29 cellular contexts compared by ENCODE assay signal in genomic region chr5:42543774-42544173, GRCh38.
"Had no signal": no experiment of that assay in that cellular context is flagged by ENCODE, and none has a peak within 500 bp of the region (broad histone marks: within the 10 kb centered on the region; RNA-seq: fewer than 3 reads in every experiment).

No MANE protein-coding gene starts in this region.

- H3K27me3 ChIP-seq: ascending aorta, brain microvascular endothelial cell, breast epithelium had no signal

- FAIRE-seq: TTC549 had no signal

- DNase-seq: activated B cell treated with CpG ODN at 0.5 μM for 24 hours; activated CD4-positive, alpha-beta memory T cell treated with anti-CD3 and anti-CD28 coated beads, Interleukin-2, amount 10 ng/mL, durations not matched to agents 7 days and 5 days; activated CD4-positive, alpha-beta T cell treated with anti-CD3 and anti-CD28 coated beads for 4 hours; activated CD4-positive, alpha-beta T cell treated with anti-CD3 and anti-CD28 coated beads, Interleukin-2, amount 10 ng/mL, durations not matched to agents 7 days and 5 days; activated CD4-positive, alpha-beta T cell treated with anti-CD3 and anti-CD28 coated beads, Interleukin-2, amount 50 U/mL, for 48 hours; activated CD4-positive, CD25-positive, alpha-beta regulatory T cell treated with anti-CD3 and anti-CD28 coated beads, Interleukin-2, amount 50 U/mL, for 72 hours; activated CD8-positive, alpha-beta memory T cell treated with anti-CD3 and anti-CD28 coated beads for 24 hours; activated CD8-positive, alpha-beta memory T cell treated with anti-CD3 and anti-CD28 coated beads, Interleukin-2, amount 10 ng/mL, durations not matched to agents 7 days and 5 days; activated CD8-positive, alpha-beta memory T cell treated with anti-CD3 and anti-CD28 coated beads, Interleukin-2, amount 50 U/mL, for 48 hours; activated CD8-positive, alpha-beta T cell treated with anti-CD3 and anti-CD28 coated beads, Interleukin-2, amount 10 ng/mL, durations not matched to agents 7 days and 5 days; activated effector memory CD4-positive, alpha-beta T cell treated with Interleukin-2 at 50 U/mL for 16 hours; activated gamma-delta T cell; activated naive CD4-positive, alpha-beta T cell treated with anti-CD3 and anti-CD28 coated beads, Interleukin-2, amount 10 ng/mL, durations not matched to agents 7 days and 5 days; activated naive CD4-positive, alpha-beta T cell treated with Interleukin-2 at 50 U/mL for 16 hours; activated naive CD8-positive, alpha-beta T cell treated with anti-CD3 and anti-CD28 coated beads, Interleukin-2, amount 10 ng/mL, durations not matched to agents 7 days and 5 days; activated naive CD8-positive, alpha-beta T cell treated with anti-CD3 and anti-CD28 coated beads, Interleukin-2, amount 50 U/mL, for 24 hours; activated T-cell treated with anti-CD3 and anti-CD28 coated beads, Interleukin-2, amount 50 U/mL, for 24 hours; activated T-cell treated with anti-CD3 and anti-CD28 coated beads, Interleukin-2, amount 50 U/mL, for 48 hours; amygdala; anterior cingulate cortex; brain microvascular endothelial cell; central memory CD4-positive, alpha-beta T cell; T-cell; T-helper 17 cell; T1000 had no signal

- ATAC-seq: activated CD8-positive, alpha-beta memory T cell treated with anti-CD3 and anti-CD28 coated beads, Interleukin-2, amount 10 ng/mL, durations not matched to agents 7 days and 5 days; activated CD8-positive, alpha-beta T cell treated with anti-CD3 and anti-CD28 coated beads, Interleukin-2, amount 10 ng/mL, durations not matched to agents 7 days and 5 days; activated naive CD8-positive, alpha-beta T cell treated with anti-CD3 and anti-CD28 coated beads, Interleukin-2, amount 50 U/mL, for 24 hours; T-cell; T-helper 17 cell had no signal

- H3K4me3 ChIP-seq: ascending aorta, breast epithelium had no signal

- H3K27ac ChIP-seq: ascending aorta, brain microvascular endothelial cell, breast epithelium, VCaP had no signal

- H3K36me3 ChIP-seq: ascending aorta, brain microvascular endothelial cell, breast epithelium had no signal

- H3K4me1 ChIP-seq: breast epithelium had no signal
